ENCODE assay signal across 9 cellular contexts in genomic region chr17:77147357-77147801, GRCh38. TPM values are rescaled to one million over a fixed set of nuclear protein-coding genes. Genes with fewer than 3 reads are reported as not detected.
A peak's percentile ranks its signal among the peaks of the same experiment; 100 is the strongest.
DNase-seq lines count a peak whose midpoint lies in the region; ATAC-seq and TF ChIP-seq lines count a peak whose summit lies in the region.
"Had no signal": no experiment of that assay in that cellular context is flagged by ENCODE, and none has a peak within 500 bp of the region (broad histone marks: within the 10 kb centered on the region; RNA-seq: fewer than 3 reads in every experiment).

No MANE protein-coding gene starts in this region.

- 41 to 45% methylated on average over 8 of the region's 8 CpGs for WGBS in thyroid gland, 2 donors

- H3K9me3 ChIP-seq in right atrium auricular region (no peaks in the 10 kb centered on the region), thyroid gland (no peaks in the 10 kb centered on the region)

- H3K4me3 ChIP-seq in right atrium auricular region (peak overlapping the region in 1 of 2 donors; percentile 22), thyroid gland (replicated peaks in 1 of 3) (peak overlapping the region in 1 of 3 donors; percentile 29)

- intact Hi-C loops in thyroid gland (cut with DNase I) = no loop called here

- peaks cover 47% of the 10 kb centered on the region for H3K4me1 Mint-ChIP-seq in activated T-cell treated with anti-CD3 and anti-CD28 coated beads, Interleukin-2, amount 50 U/mL, for 4 hours (ENCODE audit: low read depth)

- peak overlapping the region; percentile 24 for H3K4me3 Mint-ChIP-seq in activated T-cell treated with anti-CD3 and anti-CD28 coated beads, Interleukin-2, amount 50 U/mL, for 4 hours
- H3K4me3 Mint-ChIP-seq: HFFc6 had no signal

- no peak for DNase-seq in activated T-cell treated with anti-CD3 and anti-CD28 coated beads, Interleukin-2, amount 50 U/mL, for 4 hours
- DNase-seq in activated T-cell treated with anti-CD3 and anti-CD28 coated beads, Interleukin-2, amount 50 U/mL, for 1 hour = no peak
- DNase-seq in right atrium auricular region (ENCODE audit: low spot score) (no peak), thyroid gland (peak; percentile 65 to 70), cortex of kidney (lab: John Stamatoyannopoulos, UW) (no peak), NCI-H1105 (lab: John Stamatoyannopoulos, UW) (no peak), NCI-H187 (lab: John Stamatoyannopoulos, UW) (no peak)
- DNase-seq: HFFc6 had no signal

- H3K27me3 Mint-ChIP-seq in activated T-cell treated with anti-CD3 and anti-CD28 coated beads, Interleukin-2, amount 50 U/mL, for 4 hours (ENCODE audit: low read depth) = no peaks in the 10 kb centered on the region

- H3K36me3 ChIP-seq in right atrium auricular region (peaks cover 29% of the 10 kb centered on the region), thyroid gland (peaks cover 6 to 11% of the 10 kb centered on the region in 2 donors)

- no peaks in the 10 kb centered on the region for H3K27me3 ChIP-seq in right atrium auricular region
- no peaks in the 10 kb centered on the region for H3K27me3 ChIP-seq in thyroid gland

- no peak for ATAC-seq in activated T-cell treated with anti-CD3 and anti-CD28 coated beads, Interleukin-2, amount 50 U/mL, for 4 hours
- ATAC-seq in HG03108 (IDR thresholded peaks at IDR 0.05; ENCODE audit: unreplicated experiment) = peak; percentile 60

- peaks cover 43% of the 10 kb centered on the region for H3K36me3 Mint-ChIP-seq in activated T-cell treated with anti-CD3 and anti-CD28 coated beads, Interleukin-2, amount 50 U/mL, for 4 hours (ENCODE audit: insufficient read depth)

- H3K27ac ChIP-seq in right atrium auricular region (peak overlapping the region; percentile 95 to 97), thyroid gland (peak overlapping the region; percentile 94 to 98 (median 96))

- peaks cover 0 to 63% of the 10 kb centered on the region in 2 donors for H3K4me1 ChIP-seq in right atrium auricular region
- peaks cover 50 to 70% of the 10 kb centered on the region in 2 donors for H3K4me1 ChIP-seq in thyroid gland

- no peak for TF ChIP-seq POLR2A in thyroid gland (IDR thresholded peaks at IDR 0.05)

- no peaks in the 10 kb centered on the region for H3K9me3 Mint-ChIP-seq in activated T-cell treated with anti-CD3 and anti-CD28 coated beads, Interleukin-2, amount 50 U/mL, for 4 hours
- H3K9me3 Mint-ChIP-seq: HFFc6 had no signal

- no peak for TF ChIP-seq CTCF in right atrium auricular region (IDR thresholded peaks at IDR 0.05)
- no peak for TF ChIP-seq CTCF in thyroid gland (IDR thresholded peaks at IDR 0.05)

RNA-seq across cellular contexts. Expression of gene SEC14L1, which starts 6.6 kb away (rescaled TPM):
- 10 to 100 TPM; 26.5 to 36.9 (median 27.4) TPM for total RNA-seq in activated T-cell treated with anti-CD3 and anti-CD28 coated beads, Interleukin-2, amount 50 U/mL, for 4 hours
- total RNA-seq in right atrium auricular region (10 to 100 TPM; 48.2 to 54.0 TPM), thyroid gland (100 to 1,000 TPM in 2 of 4 donors, 10 to 100 TPM in 2; 57.6 to 287 (median 102) TPM)

Comparison
In these comparisons a context has a peak if more than half of its experiments do, and no peak if none do; other contexts are left out.
1. DNase-seq: peak in thyroid gland (2 of 2); none in activated T-cell treated with anti-CD3 and anti-CD28 coated beads, Interleukin-2, amount 50 U/mL, for 4 hours (single experiment), activated T-cell treated with anti-CD3 and anti-CD28 coated beads, Interleukin-2, amount 50 U/mL, for 1 hour (single experiment), right atrium auricular region (single experiment), cortex of kidney (single experiment), NCI-H1105 (single experiment) and NCI-H187 (0 of 2).